Comparison of ENCODE assay signal across 8 cellular contexts in genomic region chr4:89299153-89299789, GRCh38. TPM values are rescaled to one million over a fixed set of nuclear protein-coding genes. Genes with fewer than 3 reads are reported as not detected.
DNase-seq lines count a peak whose midpoint lies in the region; ATAC-seq and TF ChIP-seq lines count a peak whose summit lies in the region.

No MANE protein-coding gene starts in this region.

- peak overlapping the region; percentile 55 for H3K4me3 ChIP-seq in effector memory CD4-positive, alpha-beta T cell (ENCODE audit: insufficient read depth, low read depth, low read length, poor library complexity, severe bottlenecking)

- H3K9me3 Mint-ChIP-seq in IgD-negative memory B cell (no peaks in the 10 kb centered on the region), progenitor cell of endocrine pancreas (ENCODE audit: low read depth) (no peaks in the 10 kb centered on the region)

- no peaks in the 10 kb centered on the region for H3K36me3 ChIP-seq in effector memory CD4-positive, alpha-beta T cell (ENCODE audit: control insufficient read depth, insufficient read depth, low read length)

- H3K27ac Mint-ChIP-seq in IgD-negative memory B cell (peak overlapping the region in 2 of 3 donors; percentile 71 to 83), progenitor cell of endocrine pancreas (peak overlapping the region; percentile 62)

- DNase-seq in effector memory CD4-positive, alpha-beta T cell, result no peak
- DNase-seq in progenitor cell of endocrine pancreas (ENCODE audit: low spot score, unreplicated experiment), result no peak
- no peak for DNase-seq in globus pallidus (ENCODE audit: low spot score)
- DNase-seq in mesenteric fat pad (ENCODE audit: low spot score), result no peak
- DNase-seq in stimulated activated CD4-positive, alpha-beta T cell treated with anti-CD3 and anti-CD28 coated beads, Interleukin-2, amount 100 ng/mL, for 48 hours, result no peak

- H3K4me1 Mint-ChIP-seq in IgD-negative memory B cell (peaks cover 33 to 42% (median 38%) of the 10 kb centered on the region in 3 donors), progenitor cell of endocrine pancreas (ENCODE audit: low read depth) (peaks cover 60% of the 10 kb centered on the region)

- H3K27me3 ChIP-seq in effector memory CD4-positive, alpha-beta T cell (replicated peaks; ENCODE audit: control insufficient read depth, insufficient read depth, low read length, poor library complexity, severe bottlenecking), result no peaks in the 10 kb centered on the region

- ATAC-seq in GM18861 (IDR thresholded peaks at IDR 0.05; ENCODE audit: unreplicated experiment) (peak; percentile 38), GM19351 (IDR thresholded peaks at IDR 0.05; ENCODE audit: unreplicated experiment) (no peak)

- peak overlapping the region; percentile 78 for H3K27ac ChIP-seq in effector memory CD4-positive, alpha-beta T cell (ENCODE audit: insufficient read depth, low read length, poor library complexity, severe bottlenecking)

- TF ChIP-seq CTCF in progenitor cell of endocrine pancreas (IDR thresholded peaks at IDR 0.05; ENCODE audit: unreplicated experiment), result no peak

- peaks cover 75% of the 10 kb centered on the region for H3K4me1 ChIP-seq in effector memory CD4-positive, alpha-beta T cell (ENCODE audit: control insufficient read depth, insufficient read depth, low read length, poor library complexity, severe bottlenecking)

- H3K4me3 Mint-ChIP-seq in IgD-negative memory B cell (peak overlapping the region; percentile 6 to 91 (median 78)), progenitor cell of endocrine pancreas (ENCODE audit: low read depth) (peak overlapping the region; percentile 32)

- H3K27me3 Mint-ChIP-seq in IgD-negative memory B cell (peaks cover 25% of the 10 kb centered on the region), progenitor cell of endocrine pancreas (no peaks in the 10 kb centered on the region)

- H3K36me3 Mint-ChIP-seq in IgD-negative memory B cell (no peaks in the 10 kb centered on the region), progenitor cell of endocrine pancreas (ENCODE audit: insufficient read depth) (no peaks in the 10 kb centered on the region)

- no peaks in the 10 kb centered on the region for H3K9me3 ChIP-seq in effector memory CD4-positive, alpha-beta T cell (ENCODE audit: control insufficient read depth, low read length)

RNA-seq across cellular contexts. Expression of gene GPRIN3, which starts 8.3 kb away (rescaled TPM):
- 0.50 TPM for polyA plus RNA-seq in IgD-negative memory B cell
- 14.8 and 16.0 TPM in 2 replicates for total RNA-seq in progenitor cell of endocrine pancreas
- 6.2 TPM for total RNA-seq in mesenteric fat pad
